Comparison of ENCODE assay signal across 8 cellular contexts in genomic region chr7:23298885-23299769, GRCh38. TPM values are rescaled to one million over a fixed set of nuclear protein-coding genes. Genes with fewer than 3 reads are reported as not detected.
DNase-seq lines count a peak whose midpoint lies in the region; ATAC-seq, FAIRE-seq and TF ChIP-seq lines count a peak whose summit lies in the region.

MALSU1 (plus strand) TSS chr7:23299339; CDS start chr7:23299353, 14 bp downstream.

- H4K20me1 ChIP-seq in keratinocyte (ENCODE audit: control insufficient read depth, extremely low read depth, insufficient read depth, low read length): no peaks in the 10 kb centered on the region

- no peak for TF ChIP-seq CTCF in keratinocyte (optimal IDR thresholded peaks at IDR 0.05 in 1 of 3, IDR thresholded peaks at IDR 0.05 in 1 of 3, conservative IDR thresholded peaks at IDR 0.05 in 1 of 3; ENCODE audit: extremely low read depth in 1 of 3, insufficient read depth in 2 of 3, low read length in 3 of 3)

- peak within 1 kb of the TSS; percentile 91 for H3K9ac ChIP-seq in keratinocyte (ENCODE audit: control insufficient read depth, extremely low read depth, insufficient read depth, low read length)

- H3K27me3 ChIP-seq in keratinocyte (ENCODE audit: control insufficient read depth, extremely low read depth, insufficient read depth, low read length): no peaks in the 10 kb centered on the region

- peaks cover 21% of the 10 kb centered on the region for H3K4me1 ChIP-seq in keratinocyte (ENCODE audit: control insufficient read depth, extremely low read depth, insufficient read depth, low read length)

- peak within 1 kb of the TSS; percentile 89 for H3K4me2 ChIP-seq in keratinocyte (ENCODE audit: control insufficient read depth, extremely low read depth, insufficient read depth, low read depth, low read length)

- H3K27ac ChIP-seq in keratinocyte (ENCODE audit: control insufficient read depth, insufficient read depth, low read length): peak within 1 kb of the TSS; percentile 83

- H3K9me1 ChIP-seq in keratinocyte (ENCODE audit: control insufficient read depth, extremely low read depth, insufficient read depth, low read length): no peaks in the 10 kb centered on the region

- H3K79me2 ChIP-seq in keratinocyte (ENCODE audit: control insufficient read depth, insufficient read depth, low read length): peaks cover 43% of the 10 kb centered on the region

- H3K4me3 ChIP-seq in keratinocyte (ENCODE audit: control insufficient read depth in 2 of 3, extremely low read depth in 1 of 3, insufficient read depth in 2 of 3, low read depth in 1 of 3, low read length in 3 of 3): peak within 1 kb of the TSS; percentile 91 to 100 (median 99)

- FAIRE-seq in keratinocyte (lab: Jason Lieb, UNC): peak; percentile 57

- peak; percentile 98 for DNase-seq in AG20443 (ENCODE audit: low spot score)
- peak; percentile 88 for DNase-seq in NCI-H510A (lab: John Stamatoyannopoulos, UW)
- DNase-seq in activated CD4-positive, alpha-beta T cell treated with anti-CD3 and anti-CD28 coated beads for 1 hour: peak; percentile 94
- DNase-seq in cerebellum (ENCODE audit: low spot score): peak; percentile 95
- DNase-seq in keratinocyte (ENCODE audit: low read depth, low spot score): peak; percentile 50
- peak; percentile 81 to 94 for DNase-seq in stimulated activated CD4-positive, alpha-beta T cell treated with anti-CD3 and anti-CD28 coated beads, Interleukin-15, amount 100 ng/mL, for 1 hour (ENCODE audit: low read depth in 1 of 2, low spot score in 1 of 2)

- TF ChIP-seq POLR2A in GM19099 (IDR thresholded peaks at IDR 0.05; ENCODE audit: extremely low read depth, insufficient read length, low read depth): peak; percentile 95

- peak; percentile 99 for ATAC-seq in HG03432 (IDR thresholded peaks at IDR 0.05; ENCODE audit: unreplicated experiment)

- H3K36me3 ChIP-seq in keratinocyte (ENCODE audit: control insufficient read depth in 2 of 2, extremely low read depth in 1 of 2, insufficient read depth in 2 of 2, low read length in 2 of 2): peaks cover 4 to 7% of the 10 kb centered on the region in 2 experiments

- peak within 1 kb of the TSS; percentile 91 for H2AFZ ChIP-seq in keratinocyte (ENCODE audit: control insufficient read depth, low read length)

- H3K9me3 ChIP-seq in keratinocyte (ENCODE audit: control insufficient read depth, low read depth, low read length): no peaks in the 10 kb centered on the region

- dilution Hi-C loops in keratinocyte (cut with MboI; ENCODE audit: extremely low pct_ligation_motif_present, low sequenced_read_pairs): no loop called here

RNA-seq across cellular contexts. Expression of gene MALSU1, which starts in this region (rescaled TPM):
- 35.2 TPM for total RNA-seq in cerebellum
- polyA plus RNA-seq in keratinocyte: 34.2 to 67.8 TPM (median 43.1 TPM) in 3 replicates
- polyA plus RNA-seq in keratinocyte (2011; ENCODE audit: low read depth): 26.3 TPM
- 40.4 and 41.4 TPM in 2 replicates for polyA plus RNA-seq in keratinocyte (2011; cell fraction: cytosol; rRNA removed)
- polyA plus RNA-seq in keratinocyte (2011; cell fraction: nucleus; rRNA removed): 22.0 and 31.2 TPM in 2 replicates
- polyA plus RNA-seq in keratinocyte (2012; ENCODE audit: low replicate concordance): 54.0 and 55.1 TPM in 2 replicates
- polyA minus RNA-seq in keratinocyte: 3.6 to 43.6 TPM (median 23.8 TPM) in 3 replicates
- 39.5 TPM for polyA minus RNA-seq in keratinocyte (2011; cell fraction: cytosol; rRNA and poly(A)+ RNA removed)
- polyA minus RNA-seq in keratinocyte (2011; cell fraction: nucleus; rRNA and poly(A)+ RNA removed): 4.5 and 8.5 TPM in 2 replicates

Comparison
In these comparisons a context has a peak if more than half of its experiments do, and no peak if none do; other contexts are left out.
1. Peak in every context shown above with its lines: DNase-seq, ATAC-seq, H3K4me3 ChIP-seq and H3K27ac ChIP-seq.